In genomic region chr9:77846957-77847574, GRCh38 we compare ENCODE assay signal across 11 cellular contexts.
A peak's percentile ranks its signal among the peaks of the same experiment; 100 is the strongest.
DNase-seq lines count a peak whose midpoint lies in the region; ATAC-seq, FAIRE-seq and TF ChIP-seq lines count a peak whose summit lies in the region.
"Had no signal": no experiment of that assay in that cellular context is flagged by ENCODE, and none has a peak within 500 bp of the region (broad histone marks: within the 10 kb centered on the region; RNA-seq: fewer than 3 reads in every experiment).

No MANE protein-coding gene starts in this region.

- H3K36me3 ChIP-seq in mammary epithelial cell (ENCODE audit: insufficient read depth, low read length) (no peaks in the 10 kb centered on the region), upper lobe of right lung (no peaks in the 10 kb centered on the region)

- H2AFZ ChIP-seq in mammary epithelial cell (ENCODE audit: low read depth, low read length), result no peak overlapping the region

- H3K27ac ChIP-seq in mammary epithelial cell (ENCODE audit: insufficient read depth, low read depth, low read length) (no peak overlapping the region), upper lobe of right lung (peak overlapping the region; percentile 52)
- H3K27ac ChIP-seq: foreskin keratinocyte had no signal

- DNase-seq in NCI-H82 (lab: John Stamatoyannopoulos, UW) (peak; percentile 5), NCI-H82 treated with DMSO at 0.1 percent for 48 hours (lab: John Stamatoyannopoulos, UW; ENCODE audit: unreplicated experiment) (no peak), mammary epithelial cell (peak; percentile 22), left lobe of liver (ENCODE audit: low spot score) (no peak), upper lobe of right lung (no peak), NCI-H1092 treated with DMSO at 0.1 percent for 48 hours (lab: John Stamatoyannopoulos, UW) (no peak), RCC 7860 (ENCODE audit: low spot score) (no peak)
- DNase-seq: 8988T; foreskin keratinocyte; NK-92 treated with Interleukin-12 subunit alpha and Interleukin-12 subunit beta, amount 100 ng/mL, for 24 hours had no signal

- WGBS in mammary epithelial cell (ENCODE audit: low coverage, missing lambda C conversion rate), result 29% methylated on average over 11 of the region's 11 CpGs

- H3K27me3 ChIP-seq in mammary epithelial cell (ENCODE audit: insufficient read depth, low read length) (no peaks in the 10 kb centered on the region), upper lobe of right lung (no peaks in the 10 kb centered on the region)
- H3K27me3 ChIP-seq: foreskin keratinocyte had no signal

- no TSS peak for BruUV-seq in mammary epithelial cell (replicated peaks; lab: Mats Ljungman, UMichigan)

- FAIRE-seq in RCC 7860 (lab: Jason Lieb, UNC), result no peak

- no peak overlapping the region for H3K9ac ChIP-seq in mammary epithelial cell (ENCODE audit: insufficient read depth, low read length)

- H3K4me3 ChIP-seq in mammary epithelial cell (replicated peaks in 1 of 3; ENCODE audit: insufficient read depth in 1 of 3, low read depth in 2 of 3, low read length in 3 of 3) (no peak overlapping the region), upper lobe of right lung (no peak overlapping the region)

- intact Hi-C loops in mammary epithelial cell (cut with micrococcal nuclease), result loop anchor here (10.0 kb wide), 2 partner anchors 128 to 368 kb away; no protein-coding TSS in a partner anchor
- intact Hi-C loops in upper lobe of right lung (cut with DNase I), result no loop called here

- H3K4me1 ChIP-seq in mammary epithelial cell (ENCODE audit: insufficient read depth, low read length), result peaks cover 43% of the 10 kb centered on the region
- peaks cover 68% of the 10 kb centered on the region for H3K4me1 ChIP-seq in upper lobe of right lung

- H3K4me2 ChIP-seq in mammary epithelial cell (ENCODE audit: insufficient read depth, low read depth, low read length), result peak overlapping the region; percentile 49

- H4K20me1 ChIP-seq in mammary epithelial cell (ENCODE audit: insufficient read depth, low read length), result no peaks in the 10 kb centered on the region

- H3K79me2 ChIP-seq in mammary epithelial cell (ENCODE audit: insufficient read depth, low read length), result peaks cover 45% of the 10 kb centered on the region

- H3K9me3 ChIP-seq in mammary epithelial cell (replicated peaks; ENCODE audit: insufficient read depth, low read length) (no peaks in the 10 kb centered on the region), upper lobe of right lung (no peaks in the 10 kb centered on the region)

- ATAC-seq in left lobe of liver, result peak; percentile 51
- peak; percentile 41 for ATAC-seq in upper lobe of right lung
- ATAC-seq in HG02852 (IDR thresholded peaks at IDR 0.05; ENCODE audit: unreplicated experiment), result no peak

- CTCF ChIA-PET in mammary epithelial cell (lab: Charles Lee; ENCODE audit: low non-redundant PET), result no interaction called here

- TF ChIP-seq CTCF in mammary epithelial cell (conservative IDR thresholded peaks at IDR 0.05 in 1 of 2, IDR thresholded peaks at IDR 0.05 in 1 of 2; ENCODE audit: extremely low read depth in 1 of 2, insufficient read depth in 1 of 2, low read depth in 1 of 2, low read length in 2 of 2) (no peak), upper lobe of right lung (IDR thresholded peaks at IDR 0.05) (no peak)

- in situ Hi-C loops in mammary epithelial cell (cut with MboI; ENCODE audit: low sequenced_read_pairs in 2 of 2), result no loop called here

- dilution Hi-C loops in mammary epithelial cell (cut with HindIII; ENCODE audit: low sequenced_read_pairs), result no loop called here

Comparison
In these comparisons a context has a peak if more than half of its experiments do, and no peak if none do; other contexts are left out.
1. DNase-seq: peak in NCI-H82 (single experiment) and mammary epithelial cell (single experiment); none in NCI-H82 treated with DMSO at 0.1 percent for 48 hours (single experiment), left lobe of liver (single experiment), upper lobe of right lung (single experiment), NCI-H1092 treated with DMSO at 0.1 percent for 48 hours (single experiment) and RCC 7860 (single experiment).